ENCODE assay signal across 8 cellular contexts in genomic region chr17:47821031-47821423, GRCh38. TPM values are rescaled to one million over a fixed set of nuclear protein-coding genes. Genes with fewer than 3 reads are reported as not detected.
DNase-seq lines count a peak whose midpoint lies in the region; ATAC-seq, FAIRE-seq and TF ChIP-seq lines count a peak whose summit lies in the region.

No MANE protein-coding gene starts in this region.

- H3K36me3 ChIP-seq in GM06990 (ENCODE audit: control insufficient read depth, insufficient read depth, low read length) (peaks cover 30% of the 10 kb centered on the region), Panc1 (ENCODE audit: control insufficient read depth, insufficient read depth, low read length) (peaks cover 4% of the 10 kb centered on the region; the same call in 1 of the 2 replicates), esophagus (ENCODE audit: control insufficient read depth in 2 of 2, insufficient read depth in 2 of 2, low read length in 1 of 2) (peaks cover 19 to 29% of the 10 kb centered on the region in 2 donors), parathyroid adenoma (ENCODE audit: control insufficient read depth, insufficient read depth, low read length) (no peaks in the 10 kb centered on the region)

- peak overlapping the region; percentile 88 for H3K4me3 ChIP-seq in GM06990 (replicated peaks; ENCODE audit: low read depth, low read length)
- peak overlapping the region; percentile 54 to 66 for H3K4me3 ChIP-seq in Panc1 (ENCODE audit: low read depth in 2 of 2, low read length in 2 of 2)
- peak overlapping the region; percentile 47 to 51 for H3K4me3 ChIP-seq in esophagus (ENCODE audit: low read depth in 1 of 2, low read length in 2 of 2)
- peak overlapping the region; percentile 24 for H3K4me3 ChIP-seq in parathyroid adenoma (ENCODE audit: low read depth, low read length)

- no peaks in the 10 kb centered on the region for H3K79me2 ChIP-seq in parathyroid adenoma

- H3K9ac ChIP-seq in parathyroid adenoma: no peak overlapping the region

- WGBS in esophagus, 2 donors: 1 to 8% methylated on average over 4 of the region's 4 CpGs

- H3K27me3 ChIP-seq in GM06990 (replicated peaks; ENCODE audit: control insufficient read depth, insufficient read depth, low read length): no peaks in the 10 kb centered on the region
- no peaks in the 10 kb centered on the region for H3K27me3 ChIP-seq in Panc1 (ENCODE audit: control insufficient read depth, insufficient read depth, low read length)
- H3K27me3 ChIP-seq in esophagus (ENCODE audit: control insufficient read depth in 1 of 2, insufficient read depth in 2 of 2, low read length in 2 of 2): no peaks in the 10 kb centered on the region
- H3K27me3 ChIP-seq in parathyroid adenoma (ENCODE audit: control insufficient read depth, insufficient read depth, low read length): no peaks in the 10 kb centered on the region

- DNase-seq in GM06990 (ENCODE audit: extremely low read depth, insufficient read length) (no peak), Panc1 (ENCODE audit: low read depth, low spot score) (no peak), NCI-H2029 treated with DMSO at 0.1 percent for 48 hours (lab: John Stamatoyannopoulos, UW) (no peak), RCC 7860 (ENCODE audit: low spot score) (no peak)
- no peak for DNase-seq in stimulated activated CD4-positive, alpha-beta T cell treated with anti-CD3 and anti-CD28 coated beads, Interleukin-2, amount 100 ng/mL, for 24 hours

- CTCF ChIA-PET in Panc1 (lab: Charles Lee): interaction anchor here (0.7 kb wide), 1 partner anchor 9 kb away, joined by 3 read pairs; no protein-coding TSS in a partner anchor

- in situ Hi-C loops in Panc1 (cut with HindIII; ENCODE audit: low pct_unique_long_range_greater_than_20kb, low sequenced_read_pairs): no loop called here

- no peaks in the 10 kb centered on the region for H3K9me3 ChIP-seq in Panc1 (ENCODE audit: control insufficient read depth, insufficient read depth, low read depth, low read length)
- H3K9me3 ChIP-seq in esophagus (ENCODE audit: control insufficient read depth in 2 of 2, insufficient read depth in 1 of 2, low read depth in 1 of 2, low read length in 1 of 2): no peaks in the 10 kb centered on the region
- no peaks in the 10 kb centered on the region for H3K9me3 ChIP-seq in parathyroid adenoma (ENCODE audit: control insufficient read depth, low read length)

- no peak for ATAC-seq in Panc1
- no peak for ATAC-seq in GM21360 (IDR thresholded peaks at IDR 0.05; ENCODE audit: unreplicated experiment)

- H3K4me2 ChIP-seq in parathyroid adenoma (ENCODE audit: low read length): peak overlapping the region; percentile 0

- H3K27ac ChIP-seq in Panc1 (ENCODE audit: low read length): peak overlapping the region; percentile 57; the same call in 1 of the 2 replicates
- H3K27ac ChIP-seq in esophagus (ENCODE audit: low read depth in 2 of 2, low read length in 1 of 2): peak overlapping the region in 1 of 2 donors; percentile 62
- H3K27ac ChIP-seq in parathyroid adenoma: no peak overlapping the region

- no peak for FAIRE-seq in RCC 7860 (lab: Jason Lieb, UNC)

- no peak for TF ChIP-seq CTCF in GM06990 (IDR thresholded peaks at IDR 0.05; ENCODE audit: insufficient read depth, low read length, poor library complexity, severe bottlenecking)
- TF ChIP-seq CTCF in Panc1 (IDR thresholded peaks at IDR 0.05): no peak
- no peak for TF ChIP-seq CTCF in parathyroid adenoma (IDR thresholded peaks at IDR 0.05)

- H2AFZ ChIP-seq in parathyroid adenoma: peak overlapping the region; percentile 90

- intact Hi-C loops in Panc1 (cut with micrococcal nuclease; ENCODE audit: unreplicated experiment): no loop called here

- POLR2A ChIA-PET in Panc1 (lab: Charles Lee): no interaction called here

- H3K4me1 ChIP-seq in Panc1 (ENCODE audit: control insufficient read depth, insufficient read depth, low read length) (peaks cover 17% of the 10 kb centered on the region), esophagus (ENCODE audit: control insufficient read depth in 2 of 2, insufficient read depth in 2 of 2, low read length in 1 of 2) (peaks cover 6 to 9% of the 10 kb centered on the region in 2 donors), parathyroid adenoma (peaks cover 11% of the 10 kb centered on the region)

- no TSS peak for BruUV-seq in Panc1 (replicated peaks; lab: Mats Ljungman, UMichigan)

RNA-seq across cellular contexts. Expression of gene OSBPL7, which starts 0.6 kb away (rescaled TPM):
- total RNA-seq in Panc1 (2021; ENCODE audit: unreplicated experiment): 9.1 TPM
- polyA plus RNA-seq in Panc1 (2012; ENCODE audit: insufficient read length): 12.4 TPM
- polyA plus RNA-seq in esophagus: 1 to 10 TPM; 1.9 to 3.7 TPM

RNA-seq across cellular contexts. Expression of gene MRPL10, which starts 10.3 kb away (rescaled TPM):
- total RNA-seq in Panc1 (2021; ENCODE audit: unreplicated experiment): 41.9 TPM
- 40.6 TPM for polyA plus RNA-seq in Panc1 (2012; ENCODE audit: insufficient read length)
- polyA plus RNA-seq in esophagus: 10 to 100 TPM; 17.5 to 30.4 TPM

RNA-seq across cellular contexts. Expression of gene LRRC46, which starts 10.4 kb away (rescaled TPM):
- 1.9 TPM for total RNA-seq in Panc1 (2021; ENCODE audit: unreplicated experiment)
- polyA plus RNA-seq in Panc1 (2012; ENCODE audit: insufficient read length): 1.7 TPM
- polyA plus RNA-seq in esophagus: under 1 TPM; 0.25 to 0.53 TPM

RNA-seq across cellular contexts. Expression of gene SCRN2, which starts 20.0 kb away (rescaled TPM):
- 34.9 TPM for total RNA-seq in Panc1 (2021; ENCODE audit: unreplicated experiment)
- 52.2 TPM for polyA plus RNA-seq in Panc1 (2012; ENCODE audit: insufficient read length)
- 10 to 100 TPM; 28.6 to 34.7 TPM for polyA plus RNA-seq in esophagus

RNA-seq across cellular contexts. Expression of gene SP6, which starts 29.9 kb away (rescaled TPM):
- total RNA-seq in Panc1 (2021; ENCODE audit: unreplicated experiment): 4.0 TPM
- polyA plus RNA-seq in Panc1 (2012; ENCODE audit: insufficient read length): 2.9 TPM
- 1 to 10 TPM; 3.8 to 6.1 TPM for polyA plus RNA-seq in esophagus

Comparison
In these comparisons a context has a peak if more than half of its experiments do, and no peak if none do; other contexts are left out.
1. H3K4me3 ChIP-seq: peak in every context shown above with its lines; median percentile 88 in GM06990; 60 in Panc1; 49 in esophagus; 24 in parathyroid adenoma.